ENCODE assay signal across 5 cellular contexts in the genomic region with DNA sequence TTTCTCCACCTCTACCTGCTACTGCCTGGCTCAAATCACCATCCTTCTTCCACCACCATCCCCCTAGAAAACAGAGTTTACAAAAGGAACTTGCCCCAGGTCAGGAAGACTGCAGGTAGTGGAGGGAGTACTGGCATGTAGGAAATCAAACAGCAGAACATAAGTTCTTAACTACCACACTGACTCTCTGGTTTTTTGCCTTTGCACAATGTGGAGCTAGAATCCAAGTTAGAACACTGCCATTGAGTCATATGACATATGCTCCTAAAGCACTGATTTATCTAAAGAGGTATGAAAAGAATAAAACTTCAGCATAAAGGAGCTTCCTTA.
DNase-seq lines count a peak whose midpoint lies in the region; ATAC-seq and TF ChIP-seq lines count a peak whose summit lies in the region.
"Not testable (repeated sequence)": the region's sequence is repeated elsewhere in the genome, so short reads cannot be mapped to it uniquely, and the experiment has no call there.

No MANE protein-coding gene starts in this region.

- H3K9me3 Mint-ChIP-seq in Caco-2 (ENCODE audit: unreplicated experiment) = not testable (repeated sequence)

- not testable (repeated sequence) for H3K4me3 ChIP-seq in Caco-2 (ENCODE audit: low read depth, low read length); PC-3 (ENCODE audit: low read length); RWPE2 (ENCODE audit: severe bottlenecking)

- not testable (repeated sequence) for H3K9me3 ChIP-seq in Caco-2; PC-3 (ENCODE audit: low read length); RWPE2 (ENCODE audit: severe bottlenecking)

- not testable (repeated sequence) for H4K20me1 ChIP-seq in PC-3 (ENCODE audit: low read length)

- not testable (repeated sequence) for H3K79me2 ChIP-seq in PC-3 (ENCODE audit: low read length)

- not testable (repeated sequence) for H3K27me3 ChIP-seq in Caco-2 (replicated peaks; ENCODE audit: control insufficient read depth, insufficient read depth, low read length); PC-3 (ENCODE audit: low read length); RWPE2 (ENCODE audit: insufficient read depth, poor library complexity, severe bottlenecking)

- intact Hi-C loops in Caco-2 (cut with micrococcal nuclease; ENCODE audit: unreplicated experiment); PC-3 (cut with micrococcal nuclease): not testable (repeated sequence)

- DNase-seq in Caco-2; PC-3; RWPE2 (ENCODE audit: low spot score); left lobe of liver (ENCODE audit: low spot score); omental fat pad (ENCODE audit: low spot score): not testable (repeated sequence)

- not testable (repeated sequence) for H2AFZ ChIP-seq in PC-3 (ENCODE audit: low read length)

- H3K27me3 Mint-ChIP-seq in Caco-2 (ENCODE audit: insufficient read depth, unreplicated experiment) = not testable (repeated sequence)

- not testable (repeated sequence) for H3K9ac ChIP-seq in PC-3 (ENCODE audit: low read length)

- not testable (repeated sequence) for H3K36me3 Mint-ChIP-seq in Caco-2 (ENCODE audit: insufficient read depth, unreplicated experiment)

- TSS peak; percentile 24 for BruUV-seq in Caco-2 (replicated peaks; lab: Mats Ljungman, UMichigan)
- not testable (repeated sequence) for BruUV-seq in PC-3 (replicated peaks; lab: Mats Ljungman, UMichigan)

- CTCF ChIA-PET in Caco-2 (lab: Charles Lee); PC-3 (lab: Charles Lee): not testable (repeated sequence)

- POLR2A ChIA-PET in Caco-2 (lab: Charles Lee); PC-3 (lab: Charles Lee; ENCODE audit: unreplicated experiment): not testable (repeated sequence)

- not testable (repeated sequence) for H3K27ac ChIP-seq in PC-3 (ENCODE audit: low read length); RWPE2 (ENCODE audit: poor library complexity, severe bottlenecking)

- peaks cover 10% of the 10 kb centered on the region for H3K4me1 Mint-ChIP-seq in Caco-2 (ENCODE audit: low read depth, unreplicated experiment)

- not testable (repeated sequence) for TF ChIP-seq CTCF in Caco-2 (IDR thresholded peaks at IDR 0.05; ENCODE audit: insufficient read depth in 1 of 2, low read depth in 1 of 2, low read length in 1 of 2, severe bottlenecking in 1 of 2, unreplicated experiment in 1 of 2); PC-3 (conservative IDR thresholded peaks at IDR 0.05; ENCODE audit: low read depth, low read length); RWPE2 (IDR thresholded peaks at IDR 0.05; ENCODE audit: poor library complexity, severe bottlenecking); omental fat pad (IDR thresholded peaks at IDR 0.05)

- H3K4me3 Mint-ChIP-seq in Caco-2 (ENCODE audit: unreplicated experiment) = peak overlapping the region; percentile 57

- not testable (repeated sequence) for H3F3A ChIP-seq in PC-3 (ENCODE audit: low read length, unreplicated experiment)

- not testable (repeated sequence) for H3K36me3 ChIP-seq in Caco-2 (ENCODE audit: control insufficient read depth, insufficient read depth, low read length); PC-3 (ENCODE audit: low read depth, low read length); RWPE2 (ENCODE audit: low read depth)

- ATAC-seq in PC-3 = peak; percentile 37
- ATAC-seq in RWPE2 (ENCODE audit: low read depth) = peak; percentile 60
- ATAC-seq in left lobe of liver = peak; percentile 15
- peak; percentile 32 for ATAC-seq in omental fat pad (ENCODE audit: low FRiP score)

- peak overlapping the region; percentile 72 for H3K27ac Mint-ChIP-seq in Caco-2 (ENCODE audit: unreplicated experiment)

- not testable (repeated sequence) for H3K9me2 ChIP-seq in PC-3 (replicated peaks; ENCODE audit: low read length)

- not testable (repeated sequence) for H3K4me1 ChIP-seq in Caco-2; PC-3 (ENCODE audit: insufficient read depth, low read length); RWPE2 (ENCODE audit: insufficient read depth, poor library complexity, severe bottlenecking)

- not testable (repeated sequence) for H3K4me2 ChIP-seq in PC-3 (ENCODE audit: low read length)
